Comparison of ENCODE assay signal across 23 cellular contexts in the genomic region with DNA sequence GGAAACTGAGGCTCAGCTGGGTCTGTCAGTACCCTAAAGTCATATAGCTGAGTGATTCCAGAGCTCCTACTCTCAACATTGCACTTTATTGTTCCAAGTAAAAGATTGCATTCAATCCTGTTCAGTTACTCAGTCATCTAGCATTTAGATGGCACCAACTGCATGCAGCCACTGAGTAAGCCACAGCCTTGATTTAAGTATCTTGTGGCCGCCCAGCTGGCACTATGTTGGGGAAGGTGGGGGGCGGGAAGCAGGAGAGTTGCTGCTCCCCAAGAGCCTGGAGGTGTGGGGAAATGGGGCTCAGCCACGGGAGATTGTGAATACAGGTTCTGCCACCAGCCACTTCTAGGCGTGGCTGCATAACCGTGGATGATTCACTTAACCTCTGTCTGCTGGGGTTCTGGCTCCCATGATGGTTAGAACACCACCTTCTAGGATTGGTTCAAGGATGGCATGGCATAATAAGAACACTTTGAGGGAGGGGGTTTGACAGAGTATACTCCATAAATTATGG. TPM values are rescaled to one million over a fixed set of nuclear protein-coding genes. Genes with fewer than 3 reads are reported as not detected.
DNase-seq lines count a peak whose midpoint lies in the region; ATAC-seq, FAIRE-seq and TF ChIP-seq lines count a peak whose summit lies in the region.
"Had no signal": no experiment of that assay in that cellular context is flagged by ENCODE, and none has a peak within 500 bp of the region (broad histone marks: within the 10 kb centered on the region; RNA-seq: fewer than 3 reads in every experiment).

No MANE protein-coding gene starts in this region.

- peaks cover 31% of the 10 kb centered on the region for H3K4me1 Mint-ChIP-seq in WTC11

- CTCF ChIA-PET in WTC11 (lab: Charles Lee): interaction anchor here (0.6 to 3.6 kb wide), 2 partner anchors 40 to 236 kb away, joined by 5 to 37 read pairs; no protein-coding TSS in a partner anchor

- FAIRE-seq in bronchial epithelial cell (lab: Jason Lieb, UNC): no peak
- FAIRE-seq in small intestine (lab: Jason Lieb, UNC): no peak
- FAIRE-seq: GM12891 had no signal

- no peak overlapping the region for H3K9ac ChIP-seq in mesenchymal stem cell (ENCODE audit: low read length)

- no peaks in the 10 kb centered on the region for H3K9me3 Mint-ChIP-seq in WTC11
- H3K9me3 Mint-ChIP-seq: CD8-positive, alpha-beta T cell; HFFc6 had no signal

- H4K91ac ChIP-seq in mesenchymal stem cell (ENCODE audit: low read length): no peak overlapping the region

- no peaks in the 10 kb centered on the region for H3K79me1 ChIP-seq in mesenchymal stem cell (replicated peaks; ENCODE audit: low read length, poor library complexity, severe bottlenecking)

- H4K8ac ChIP-seq in mesenchymal stem cell (ENCODE audit: low read length): no peak overlapping the region

- no peak overlapping the region for H3K14ac ChIP-seq in mesenchymal stem cell (ENCODE audit: low read length in 2 of 2)

- intact Hi-C loops in right cardiac atrium (cut with DNase I): no loop called here
- intact Hi-C loops in left cardiac atrium (cut with DNase I): no loop called here
- intact Hi-C loops in esophagus muscularis mucosa (cut with DNase I): no loop called here

- no peak overlapping the region for H2AFZ ChIP-seq in mesenchymal stem cell (ENCODE audit: low read depth, low read length)

- H2BK12ac ChIP-seq in mesenchymal stem cell (ENCODE audit: low read length in 2 of 2): no peak overlapping the region

- 96% methylated on average over 5 of the region's 5 CpGs for WGBS in right cardiac atrium
- 85% methylated on average over 5 of the region's 5 CpGs for WGBS in mesenchymal stem cell
- WGBS in small intestine, 3 donors: 61 to 81% (median 71%) methylated on average over 5 of the region's 5 CpGs
- 94% methylated on average over 4 of the region's 5 CpGs for WGBS in esophagus muscularis mucosa

- no peaks in the 10 kb centered on the region for H3K27me3 Mint-ChIP-seq in WTC11 (ENCODE audit: low read depth)

- no peak overlapping the region for H3K18ac ChIP-seq in mesenchymal stem cell (ENCODE audit: low read depth in 1 of 2, low read length in 2 of 2)

- H3K36me3 ChIP-seq in bronchial epithelial cell (ENCODE audit: control insufficient read depth, insufficient read depth, low read length) (no peaks in the 10 kb centered on the region), mesenchymal stem cell (ENCODE audit: control insufficient read depth in 1 of 2, insufficient read depth in 2 of 2, low read depth in 1 of 2, low read length in 2 of 2) (no peaks in the 10 kb centered on the region), small intestine (ENCODE audit: control insufficient read depth in 2 of 2, insufficient read depth in 2 of 2, low read length in 2 of 2) (no peaks in the 10 kb centered on the region), esophagus muscularis mucosa (no peaks in the 10 kb centered on the region)
- H3K36me3 ChIP-seq: MG63, Peyer's patch had no signal

- no peak for TF ChIP-seq EP300 in esophagus muscularis mucosa (IDR thresholded peaks at IDR 0.05)

- H2BK15ac ChIP-seq in mesenchymal stem cell (ENCODE audit: low read depth, poor library complexity, severe bottlenecking): no peak overlapping the region

- H3K4me3 ChIP-seq in right cardiac atrium (ENCODE audit: low read length) (no peak overlapping the region), bronchial epithelial cell (ENCODE audit: low read depth, low read length) (no peak overlapping the region), mesenchymal stem cell (ENCODE audit: insufficient read depth in 1 of 2, low read depth in 1 of 2, low read length in 2 of 2) (no peak overlapping the region), small intestine (ENCODE audit: low read depth in 1 of 2, low read length in 2 of 2) (no peak overlapping the region), esophagus muscularis mucosa (no peak overlapping the region)
- H3K4me3 ChIP-seq: MG63, Peyer's patch, SK-N-MC had no signal

- TF ChIP-seq CTCF in bronchial epithelial cell (IDR thresholded peaks at IDR 0.05; ENCODE audit: insufficient read depth, low read length, severe bottlenecking) (no peak), esophagus muscularis mucosa (IDR thresholded peaks at IDR 0.05) (no peak), WTC11 (IDR thresholded peaks at IDR 0.05) (no peak)

- H3K27me3 ChIP-seq in right cardiac atrium (ENCODE audit: control insufficient read depth, insufficient read depth) (no peaks in the 10 kb centered on the region), bronchial epithelial cell (ENCODE audit: control insufficient read depth, insufficient read depth, low read length) (no peaks in the 10 kb centered on the region), mesenchymal stem cell (ENCODE audit: control insufficient read depth in 1 of 2, insufficient read depth in 1 of 2, low read length in 2 of 2) (no peaks in the 10 kb centered on the region), small intestine (ENCODE audit: control insufficient read depth in 2 of 2, insufficient read depth in 2 of 2, low read length in 2 of 2) (no peaks in the 10 kb centered on the region), esophagus muscularis mucosa (peaks cover 0 to 3% (median 0%) of the 10 kb centered on the region in 4 donors)
- H3K27me3 ChIP-seq: MG63, Peyer's patch had no signal

- no peaks in the 10 kb centered on the region for H3K4me1 ChIP-seq in right cardiac atrium (ENCODE audit: control insufficient read depth, insufficient read depth, low read length)
- H3K4me1 ChIP-seq in mesenchymal stem cell (ENCODE audit: control insufficient read depth, insufficient read depth, low read depth, low read length): peaks cover 15% of the 10 kb centered on the region
- no peaks in the 10 kb centered on the region for H3K4me1 ChIP-seq in small intestine (ENCODE audit: control insufficient read depth in 2 of 2, insufficient read depth in 1 of 2, low read depth in 1 of 2, low read length in 1 of 2)
- H3K4me1 ChIP-seq in esophagus muscularis mucosa: peaks cover 5 to 18% (median 16%) of the 10 kb centered on the region in 4 donors

- POLR2A ChIA-PET in WTC11 (lab: Charles Lee): no interaction called here

- DNase-seq in right cardiac atrium (peak in 2 of 3 donors; percentile 6 to 17), left cardiac atrium (no peak), bronchial epithelial cell (ENCODE audit: low read depth) (peak; percentile 31), mesenchymal stem cell (no peak), small intestine (peak; percentile 38), esophagus muscularis mucosa (ENCODE audit: extremely low spot score) (no peak), WTC11 (ENCODE audit: low spot score) (no peak)
- DNase-seq in activated naive CD4-positive, alpha-beta T cell (lab: John Stamatoyannopoulos, UW): no peak
- DNase-seq: 8988T; Calu3; CD8-positive, alpha-beta T cell; DMS53; HFFc6; Karpas-422; MG63; NCI-H1092; NCI-H146; NCI-H2029 treated with DMSO at 0.1 percent for 48 hours; NCI-H2171; NCI-H446 treated with DMSO at 0.1 percent for 48 hours had no signal

- no peaks in the 10 kb centered on the region for H3K36me3 Mint-ChIP-seq in WTC11
- H3K36me3 Mint-ChIP-seq: CD8-positive, alpha-beta T cell had no signal

- no peak overlapping the region for H3K4ac ChIP-seq in mesenchymal stem cell (ENCODE audit: low read depth in 1 of 2, low read length in 2 of 2)

- H3K27ac ChIP-seq in right cardiac atrium (ENCODE audit: low read length) (no peak overlapping the region), mesenchymal stem cell (ENCODE audit: low read length, poor library complexity, severe bottlenecking) (no peak overlapping the region), small intestine (ENCODE audit: low read depth in 1 of 2, low read length in 1 of 2) (no peak overlapping the region), esophagus muscularis mucosa (replicated peaks in 1 of 4) (no peak overlapping the region)
- H3K27ac ChIP-seq: SK-N-MC had no signal

- peak overlapping the region; percentile 3 for H2AK5ac ChIP-seq in mesenchymal stem cell (ENCODE audit: low read length, severe bottlenecking)

- no peak overlapping the region for H3K27ac Mint-ChIP-seq in WTC11
- H3K27ac Mint-ChIP-seq: HFFc6 had no signal

- ATAC-seq in right cardiac atrium (no peak), left cardiac atrium (no peak), WTC11 (no peak)
- ATAC-seq: CD8-positive, alpha-beta T cell had no signal

- H3K4me3 Mint-ChIP-seq in WTC11: no peak overlapping the region
- H3K4me3 Mint-ChIP-seq: HFFc6 had no signal

- H2BK120ac ChIP-seq in mesenchymal stem cell (ENCODE audit: low read depth, low read length): no peak overlapping the region

- H3K9me3 ChIP-seq in right cardiac atrium (ENCODE audit: control insufficient read depth, low read length) (no peaks in the 10 kb centered on the region), mesenchymal stem cell (ENCODE audit: control insufficient read depth, low read length) (no peaks in the 10 kb centered on the region), small intestine (ENCODE audit: control insufficient read depth, low read depth) (no peaks in the 10 kb centered on the region), esophagus muscularis mucosa (no peaks in the 10 kb centered on the region)
- H3K9me3 ChIP-seq: MG63, Peyer's patch had no signal

- H3K23ac ChIP-seq in mesenchymal stem cell (ENCODE audit: low read length in 2 of 2): no peak overlapping the region

- TF ChIP-seq POLR2A in esophagus muscularis mucosa (IDR thresholded peaks at IDR 0.05; ENCODE audit: low read depth): no peak

- no peak overlapping the region for H2BK5ac ChIP-seq in mesenchymal stem cell (ENCODE audit: low read depth, low read length, poor library complexity, severe bottlenecking)

- no peak overlapping the region for H3K4me2 ChIP-seq in mesenchymal stem cell (ENCODE audit: low read length, poor library complexity, severe bottlenecking)

TF ChIP-seq in WTC11, 78 proteins besides CTCF, POLR2A, EP300 and RAD21 (continues in another document):
- TF ChIP-seq ZNF219 (CRISPR knock-in tag; IDR thresholded peaks at IDR 0.05; ENCODE audit: borderline replicate concordance) (no peak), IRF2 (CRISPR knock-in tag; IDR thresholded peaks at IDR 0.05; ENCODE audit: borderline replicate concordance, low read depth) (no peak)
- TF ChIP-seq, protein P1, sequence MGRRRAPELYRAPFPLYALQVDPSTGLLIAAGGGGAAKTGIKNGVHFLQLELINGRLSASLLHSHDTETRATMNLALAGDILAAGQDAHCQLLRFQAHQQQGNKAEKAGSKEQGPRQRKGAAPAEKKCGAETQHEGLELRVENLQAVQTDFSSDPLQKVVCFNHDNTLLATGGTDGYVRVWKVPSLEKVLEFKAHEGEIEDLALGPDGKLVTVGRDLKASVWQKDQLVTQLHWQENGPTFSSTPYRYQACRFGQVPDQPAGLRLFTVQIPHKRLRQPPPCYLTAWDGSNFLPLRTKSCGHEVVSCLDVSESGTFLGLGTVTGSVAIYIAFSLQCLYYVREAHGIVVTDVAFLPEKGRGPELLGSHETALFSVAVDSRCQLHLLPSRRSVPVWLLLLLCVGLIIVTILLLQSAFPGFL (CRISPR knock-in tag; IDR thresholded peaks at IDR 0.05; ENCODE audit: borderline replicate concordance): no peak

RNA-seq across cellular contexts. Expression of a gene that starts 17.1 kb away (rescaled TPM):
- 10 to 100 TPM; 62.1 to 73.0 (median 68.1) TPM for total RNA-seq in right cardiac atrium
- 40.3 TPM for polyA plus RNA-seq in right cardiac atrium
- 10 to 100 TPM; 64.0 to 82.1 TPM for total RNA-seq in left cardiac atrium
- total RNA-seq in bronchial epithelial cell: 4.4 and 8.2 TPM in 2 replicates
- polyA plus RNA-seq in mesenchymal stem cell (2013, experiment 1 of 2): 88.2 TPM
- 85.9 TPM for polyA plus RNA-seq in mesenchymal stem cell (2013, experiment 2 of 2)
- polyA plus RNA-seq in small intestine: 10 to 100 TPM; 62.1 to 98.9 (median 98.8) TPM
- 100 to 1,000 TPM in 1 of 4 donors, 10 to 100 TPM in 3; 81.7 to 117 (median 85.7) TPM for total RNA-seq in esophagus muscularis mucosa
- total RNA-seq in WTC11 (2021): 50.4 to 63.4 TPM (median 61.6 TPM) in 3 replicates

Comparison
In these comparisons a context has a peak if more than half of its experiments do, and no peak if none do; other contexts are left out.
1. DNase-seq: peak in right cardiac atrium (2 of 3), bronchial epithelial cell (single experiment) and small intestine (single experiment); none in left cardiac atrium (single experiment), mesenchymal stem cell (single experiment), activated naive CD4-positive, alpha-beta T cell (0 of 4), esophagus muscularis mucosa (single experiment) and WTC11 (single experiment).